In genomic region chr1:31617917-31618746, GRCh38 we compare ENCODE assay signal across 8 cellular contexts. TPM values are rescaled to one million over a fixed set of nuclear protein-coding genes. Genes with fewer than 3 reads are reported as not detected.
DNase-seq lines count a peak whose midpoint lies in the region; ATAC-seq and TF ChIP-seq lines count a peak whose summit lies in the region.

No MANE protein-coding gene starts in this region.

- H3K9me3 ChIP-seq in esophagus squamous epithelium (no peaks in the 10 kb centered on the region), neuron (ENCODE audit: low read length) (no peaks in the 10 kb centered on the region), vagina (no peaks in the 10 kb centered on the region)

- DNase-seq in activated T-helper 1 cell treated with Interleukin-2 at 50 U/mL for 16 hours (ENCODE audit: low read depth) (peak; percentile 10), NCI-H2171 (lab: John Stamatoyannopoulos, UW) (peak; percentile 57), esophagus squamous epithelium (lab: John Stamatoyannopoulos, UW) (no peak), vagina (ENCODE audit: extremely low spot score in 2 of 2) (no peak)
- DNase-seq in activated T-helper 1 cell treated with anti-CD3 and anti-CD28 coated beads, Interleukin-12 subunit alpha, Interleukin-12 subunit beta, Interleukin-2, Interleukin-4 antibody, amounts not matched to agents 30 ng/mL and 10 ng/mL and 1 ng/mL, durations not matched to agents 14 hours and 24 hours and 36 hours (ENCODE audit: low spot score): no peak
- peak; percentile 81 for DNase-seq in activated CD8-positive, alpha-beta memory T cell treated with anti-CD3 and anti-CD28 coated beads for 24 hours

- peaks cover 0 to 35% (median 3%) of the 10 kb centered on the region in 4 donors for H3K27me3 ChIP-seq in esophagus squamous epithelium
- H3K27me3 ChIP-seq in neuron (ENCODE audit: insufficient read depth, low read length): peaks cover 26% of the 10 kb centered on the region
- H3K27me3 ChIP-seq in vagina: no peaks in the 10 kb centered on the region

- peak overlapping the region; percentile 73 for H2AFZ ChIP-seq in neuron (ENCODE audit: low read depth, low read length)

- no peaks in the 10 kb centered on the region for H3K9me3 Mint-ChIP-seq in activated T-helper 1 cell treated with anti-CD3 and anti-CD28 coated beads, Interleukin-12 subunit alpha, Interleukin-12 subunit beta, Interleukin-2, Interleukin-4 antibody, amounts not matched to agents 30 ng/mL and 10 ng/mL and 1 ng/mL, durations not matched to agents 14 hours and 24 hours and 36 hours

- H3K27ac ChIP-seq in esophagus squamous epithelium (no peak overlapping the region), vagina (no peak overlapping the region)

- no peak overlapping the region for H3K4me3 Mint-ChIP-seq in activated T-helper 1 cell treated with anti-CD3 and anti-CD28 coated beads, Interleukin-12 subunit alpha, Interleukin-12 subunit beta, Interleukin-2, Interleukin-4 antibody, amounts not matched to agents 30 ng/mL and 10 ng/mL and 1 ng/mL, durations not matched to agents 14 hours and 24 hours and 36 hours

- peaks cover 8 to 16% (median 11%) of the 10 kb centered on the region in 3 donors for H3K4me1 ChIP-seq in esophagus squamous epithelium
- peaks cover 12% of the 10 kb centered on the region for H3K4me1 ChIP-seq in neuron (ENCODE audit: insufficient read depth, low read length)
- H3K4me1 ChIP-seq in vagina: peaks cover 12% of the 10 kb centered on the region

- H3K36me3 ChIP-seq in esophagus squamous epithelium (no peaks in the 10 kb centered on the region), neuron (ENCODE audit: insufficient read depth, low read length) (no peaks in the 10 kb centered on the region), vagina (no peaks in the 10 kb centered on the region)

- H3K36me3 Mint-ChIP-seq in activated T-helper 1 cell treated with anti-CD3 and anti-CD28 coated beads, Interleukin-12 subunit alpha, Interleukin-12 subunit beta, Interleukin-2, Interleukin-4 antibody, amounts not matched to agents 30 ng/mL and 10 ng/mL and 1 ng/mL, durations not matched to agents 14 hours and 24 hours and 36 hours (ENCODE audit: low read depth): peaks cover 2% of the 10 kb centered on the region

- H3K4me3 ChIP-seq in esophagus squamous epithelium: peak overlapping the region; percentile 31 to 69 (median 46)
- peak overlapping the region; percentile 39 for H3K4me3 ChIP-seq in neuron (ENCODE audit: low read length)
- H3K4me3 ChIP-seq in vagina: peak overlapping the region; percentile 45 to 47

- peak; percentile 48 to 85 (median 60) for TF ChIP-seq CTCF in esophagus squamous epithelium (IDR thresholded peaks at IDR 0.05)
- peak; percentile 24 to 61 (median 37) for TF ChIP-seq CTCF in vagina (IDR thresholded peaks at IDR 0.05)

- no peak for TF ChIP-seq POLR2A in esophagus squamous epithelium (IDR thresholded peaks at IDR 0.05)
- no peak for TF ChIP-seq POLR2A in vagina (IDR thresholded peaks at IDR 0.05)

- no peak for ATAC-seq in GM21529 (IDR thresholded peaks at IDR 0.05; ENCODE audit: unreplicated experiment)

- WGBS in esophagus squamous epithelium, 2 donors: 30 to 96% methylated on average over 4 to 9 of the region's 56 CpGs

- no peak overlapping the region for H3K27ac Mint-ChIP-seq in activated T-helper 1 cell treated with anti-CD3 and anti-CD28 coated beads, Interleukin-12 subunit alpha, Interleukin-12 subunit beta, Interleukin-2, Interleukin-4 antibody, amounts not matched to agents 30 ng/mL and 10 ng/mL and 1 ng/mL, durations not matched to agents 14 hours and 24 hours and 36 hours

- H3K4me1 Mint-ChIP-seq in activated T-helper 1 cell treated with anti-CD3 and anti-CD28 coated beads, Interleukin-12 subunit alpha, Interleukin-12 subunit beta, Interleukin-2, Interleukin-4 antibody, amounts not matched to agents 30 ng/mL and 10 ng/mL and 1 ng/mL, durations not matched to agents 14 hours and 24 hours and 36 hours (ENCODE audit: low read depth): no peaks in the 10 kb centered on the region

- peaks cover 35% of the 10 kb centered on the region for H3K27me3 Mint-ChIP-seq in activated T-helper 1 cell treated with anti-CD3 and anti-CD28 coated beads, Interleukin-12 subunit alpha, Interleukin-12 subunit beta, Interleukin-2, Interleukin-4 antibody, amounts not matched to agents 30 ng/mL and 10 ng/mL and 1 ng/mL, durations not matched to agents 14 hours and 24 hours and 36 hours (ENCODE audit: insufficient read depth)

- intact Hi-C loops in activated T-helper 1 cell treated with anti-CD3 and anti-CD28 coated beads, Interleukin-12 subunit alpha, Interleukin-12 subunit beta, Interleukin-2, Interleukin-4 antibody, amounts not matched to agents 30 ng/mL and 10 ng/mL and 1 ng/mL, durations not matched to agents 14 hours and 24 hours and 36 hours (cut with micrococcal nuclease): loop anchor here (1.0 kb wide), 1 partner anchor 54 kb away; no protein-coding TSS in a partner anchor
- intact Hi-C loops in esophagus squamous epithelium (cut with DNase I) (no loop called here), vagina (cut with DNase I) (no loop called here)

RNA-seq across cellular contexts. Expression of gene HCRTR1, which starts 0.6 kb away (rescaled TPM):
- not detected in 2 replicates for total RNA-seq in activated T-helper 1 cell treated with anti-CD3 and anti-CD28 coated beads, Interleukin-12 subunit alpha, Interleukin-12 subunit beta, Interleukin-2, Interleukin-4 antibody, amounts not matched to agents 30 ng/mL and 10 ng/mL and 1 ng/mL, durations not matched to agents 14 hours and 24 hours and 36 hours
- under 1 TPM in 1 of 4 donors, not detected in 3; 0.22 TPM for total RNA-seq in esophagus squamous epithelium
- total RNA-seq in vagina: not detected

RNA-seq across cellular contexts. Expression of gene PEF1, which starts 26.5 kb away (rescaled TPM):
- total RNA-seq in activated T-helper 1 cell treated with anti-CD3 and anti-CD28 coated beads, Interleukin-12 subunit alpha, Interleukin-12 subunit beta, Interleukin-2, Interleukin-4 antibody, amounts not matched to agents 30 ng/mL and 10 ng/mL and 1 ng/mL, durations not matched to agents 14 hours and 24 hours and 36 hours: 57.6 and 66.1 TPM in 2 replicates
- total RNA-seq in esophagus squamous epithelium (10 to 100 TPM; 59.1 to 69.8 (median 63.6) TPM), vagina (53.3 TPM)

RNA-seq across cellular contexts. Expression of gene TINAGL1, which starts 41.8 kb away (rescaled TPM):
- total RNA-seq in activated T-helper 1 cell treated with anti-CD3 and anti-CD28 coated beads, Interleukin-12 subunit alpha, Interleukin-12 subunit beta, Interleukin-2, Interleukin-4 antibody, amounts not matched to agents 30 ng/mL and 10 ng/mL and 1 ng/mL, durations not matched to agents 14 hours and 24 hours and 36 hours: not detected in 2 replicates
- total RNA-seq in esophagus squamous epithelium (10 to 100 TPM; 24.5 to 56.4 (median 44.6) TPM), vagina (142 TPM)

Comparison
In these comparisons a context has a peak if more than half of its experiments do, and no peak if none do; other contexts are left out.
1. DNase-seq: peak in activated T-helper 1 cell treated with Interleukin-2 at 50 U/mL for 16 hours (single experiment), NCI-H2171 (single experiment) and activated CD8-positive, alpha-beta memory T cell treated with anti-CD3 and anti-CD28 coated beads for 24 hours (single experiment); none in activated T-helper 1 cell treated with anti-CD3 and anti-CD28 coated beads, Interleukin-12 subunit alpha, Interleukin-12 subunit beta, Interleukin-2, Interleukin-4 antibody, amounts not matched to agents 30 ng/mL and 10 ng/mL and 1 ng/mL, durations not matched to agents 14 hours and 24 hours and 36 hours (single experiment), esophagus squamous epithelium (single experiment) and vagina (0 of 2).
2. RNA of gene TINAGL1, which starts 41.8 kb away (total RNA-seq): 142 TPM in vagina (single experiment) and 24.5 to 56.4 TPM in esophagus squamous epithelium; not detected in activated T-helper 1 cell treated with anti-CD3 and anti-CD28 coated beads, Interleukin-12 subunit alpha, Interleukin-12 subunit beta, Interleukin-2, Interleukin-4 antibody, amounts not matched to agents 30 ng/mL and 10 ng/mL and 1 ng/mL, durations not matched to agents 14 hours and 24 hours and 36 hours; every median in the first group is over 10 times any median in the second.
3. Peak in every context shown above with its lines, with median percentiles within 50 percentile points of each other: H3K4me3 ChIP-seq.